Comparison of ENCODE assay signal across 21 cellular contexts in the genomic region with DNA sequence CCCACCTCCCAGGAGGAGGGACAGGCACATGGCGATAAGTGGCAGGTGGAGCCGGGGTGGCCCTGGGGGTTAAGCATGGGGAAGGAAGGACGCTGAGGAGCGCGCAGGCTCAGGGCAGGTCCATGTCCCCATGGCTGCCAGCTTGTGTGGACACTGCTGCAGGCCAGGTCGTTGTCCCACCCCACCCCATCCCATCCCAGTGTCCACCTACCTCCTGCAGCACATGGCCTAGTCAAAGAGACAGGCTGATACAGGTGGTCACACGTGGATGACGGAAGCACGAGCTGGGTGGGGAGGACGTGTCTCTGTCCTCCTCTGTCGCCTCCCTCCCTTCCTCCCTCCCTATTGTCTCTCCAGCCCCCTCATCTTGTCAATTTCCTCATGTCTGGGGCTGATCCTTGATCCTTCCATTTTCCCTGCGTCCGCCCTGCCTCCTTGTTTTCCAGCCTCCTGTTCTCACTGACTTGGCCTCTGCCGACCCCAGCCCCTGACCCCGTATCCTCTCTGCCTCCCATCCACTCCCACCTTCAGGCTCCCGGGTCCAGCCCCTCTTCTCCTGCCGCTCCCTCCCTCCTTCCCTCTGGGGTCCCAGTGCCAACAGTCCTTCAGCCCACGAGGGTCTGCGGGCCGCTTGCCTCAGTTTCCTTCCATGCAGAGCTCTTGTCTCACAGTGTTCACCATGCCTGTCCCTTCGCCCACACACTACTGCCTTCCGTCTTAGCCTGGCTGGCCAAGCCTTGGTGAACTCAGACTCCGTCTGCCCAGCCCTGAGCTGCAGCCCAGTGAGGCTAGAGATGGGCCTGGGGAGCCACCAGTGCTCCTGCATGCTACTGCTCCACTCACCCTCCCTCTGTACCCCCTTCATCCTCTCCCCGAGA. TPM values are rescaled to one million over a fixed set of nuclear protein-coding genes. Genes with fewer than 3 reads are reported as not detected.
A peak's percentile ranks its signal among the peaks of the same experiment; 100 is the strongest.
DNase-seq lines count a peak whose midpoint lies in the region; ATAC-seq and TF ChIP-seq lines count a peak whose summit lies in the region.
"Had no signal": no experiment of that assay in that cellular context is flagged by ENCODE, and none has a peak within 500 bp of the region (broad histone marks: within the 10 kb centered on the region; RNA-seq: fewer than 3 reads in every experiment).

No MANE protein-coding gene starts in this region.

- no peak for DNase-seq in activated CD4-positive, alpha-beta memory T cell treated with anti-CD3 and anti-CD28 coated beads for 36 hours
- DNase-seq in activated CD4-positive, alpha-beta memory T cell treated with anti-CD3 and anti-CD28 coated beads, Interleukin-2, amount 10 ng/mL, durations not matched to agents 7 days and 5 days, result no peak
- DNase-seq in activated naive CD4-positive, alpha-beta T cell treated with anti-CD3 and anti-CD28 coated beads, Interleukin-2, amount 50 U/mL, for 16 hours, result peak; percentile 6
- DNase-seq in right cardiac atrium, result peak in 2 of 3 donors; percentile 38
- DNase-seq in posterior vena cava (ENCODE audit: low spot score), result peak; percentile 65
- no peak for DNase-seq in DMS 273 treated with DMSO at 0.1 percent for 48 hours (lab: John Stamatoyannopoulos, UW)
- no peak for DNase-seq in GM13977 (ENCODE audit: low spot score)
- DNase-seq: activated CD4-positive, alpha-beta T cell treated with anti-CD3 and anti-CD28 coated beads for 36 hours; activated CD8-positive, alpha-beta memory T cell treated with anti-CD3 and anti-CD28 coated beads, Interleukin-2, amount 50 U/mL, for 4 hours; activated gamma-delta T cell; AML-193; NCI-H1105; NCI-H2107; NCI-H510A; stimulated activated CD4-positive, alpha-beta T cell treated with anti-CD3 and anti-CD28 coated beads, Interleukin-15, amount 100 ng/mL, for 24 hours had no signal

- 77% methylated on average over 23 of the region's 24 CpGs for WGBS in right cardiac atrium

- no peaks in the 10 kb centered on the region for H3K4me1 Mint-ChIP-seq in activated CD4-positive, alpha-beta memory T cell treated with anti-CD3 and anti-CD28 coated beads for 36 hours (ENCODE audit: low read depth)
- peaks cover 3% of the 10 kb centered on the region for H3K4me1 Mint-ChIP-seq in activated CD4-positive, alpha-beta memory T cell treated with anti-CD3 and anti-CD28 coated beads, Interleukin-2, amount 10 ng/mL, durations not matched to agents 7 days and 5 days
- H3K4me1 Mint-ChIP-seq: activated CD4-positive, alpha-beta T cell treated with anti-CD3 and anti-CD28 coated beads for 36 hours had no signal

- peak overlapping the region; percentile 33 for H3K27ac Mint-ChIP-seq in activated CD4-positive, alpha-beta memory T cell treated with anti-CD3 and anti-CD28 coated beads for 36 hours
- no peak overlapping the region for H3K27ac Mint-ChIP-seq in activated CD4-positive, alpha-beta memory T cell treated with anti-CD3 and anti-CD28 coated beads, Interleukin-2, amount 10 ng/mL, durations not matched to agents 7 days and 5 days
- H3K27ac Mint-ChIP-seq: activated CD4-positive, alpha-beta T cell treated with anti-CD3 and anti-CD28 coated beads for 36 hours; memory B cell had no signal

- ATAC-seq in right cardiac atrium (no peak), GM19035 (IDR thresholded peaks at IDR 0.05; ENCODE audit: unreplicated experiment) (no peak)
- ATAC-seq: activated CD4-positive, alpha-beta T cell treated with anti-CD3 and anti-CD28 coated beads for 36 hours; body of pancreas had no signal

- no peak overlapping the region for H3K4me3 Mint-ChIP-seq in activated CD4-positive, alpha-beta memory T cell treated with anti-CD3 and anti-CD28 coated beads for 36 hours
- H3K4me3 Mint-ChIP-seq in activated CD4-positive, alpha-beta memory T cell treated with anti-CD3 and anti-CD28 coated beads, Interleukin-2, amount 10 ng/mL, durations not matched to agents 7 days and 5 days, result no peak overlapping the region
- H3K4me3 Mint-ChIP-seq: activated CD4-positive, alpha-beta T cell treated with anti-CD3 and anti-CD28 coated beads for 36 hours; memory B cell had no signal

- H3K9me3 Mint-ChIP-seq in activated CD4-positive, alpha-beta memory T cell treated with anti-CD3 and anti-CD28 coated beads for 36 hours, result no peaks in the 10 kb centered on the region
- peaks cover 7% of the 10 kb centered on the region for H3K9me3 Mint-ChIP-seq in activated CD4-positive, alpha-beta memory T cell treated with anti-CD3 and anti-CD28 coated beads, Interleukin-2, amount 10 ng/mL, durations not matched to agents 7 days and 5 days
- H3K9me3 Mint-ChIP-seq: memory B cell had no signal

- POLR2A ChIA-PET in activated CD4-positive, alpha-beta memory T cell treated with anti-CD3 and anti-CD28 coated beads for 36 hours (lab: Charles Lee), result interaction anchor here (0.7 kb wide), 1 partner anchor 15 kb away, joined by 3 read pairs; no protein-coding TSS in a partner anchor
- POLR2A ChIA-PET in activated CD4-positive, alpha-beta memory T cell treated with anti-CD3 and anti-CD28 coated beads, Interleukin-2, amount 10 ng/mL, durations not matched to agents 7 days and 5 days (lab: Charles Lee), result no interaction called here

- in situ Hi-C loops in GM13977 (cut with MboI; ENCODE audit: low pct_unique_long_range_greater_than_20kb, low sequenced_read_pairs, unreplicated experiment), result no loop called here

- no peaks in the 10 kb centered on the region for H3K9me3 ChIP-seq in right cardiac atrium (ENCODE audit: control insufficient read depth, low read length)
- H3K9me3 ChIP-seq: body of pancreas had no signal

- peaks cover 32% of the 10 kb centered on the region for H3K36me3 Mint-ChIP-seq in activated CD4-positive, alpha-beta memory T cell treated with anti-CD3 and anti-CD28 coated beads for 36 hours
- H3K36me3 Mint-ChIP-seq in activated CD4-positive, alpha-beta memory T cell treated with anti-CD3 and anti-CD28 coated beads, Interleukin-2, amount 10 ng/mL, durations not matched to agents 7 days and 5 days (ENCODE audit: low read depth), result peaks cover 65% of the 10 kb centered on the region

- no peak overlapping the region for H3K27ac ChIP-seq in right cardiac atrium (ENCODE audit: low read length)
- H3K27ac ChIP-seq: 22Rv1, body of pancreas, coronary artery, hepatocyte had no signal

- H3K4me3 ChIP-seq in right cardiac atrium (ENCODE audit: low read length), result no peak overlapping the region
- H3K4me3 ChIP-seq: body of pancreas, coronary artery, hepatocyte had no signal

- no peaks in the 10 kb centered on the region for H3K27me3 Mint-ChIP-seq in activated CD4-positive, alpha-beta memory T cell treated with anti-CD3 and anti-CD28 coated beads for 36 hours
- H3K27me3 Mint-ChIP-seq in activated CD4-positive, alpha-beta memory T cell treated with anti-CD3 and anti-CD28 coated beads, Interleukin-2, amount 10 ng/mL, durations not matched to agents 7 days and 5 days, result no peaks in the 10 kb centered on the region
- H3K27me3 Mint-ChIP-seq: activated CD4-positive, alpha-beta T cell treated with anti-CD3 and anti-CD28 coated beads for 36 hours; memory B cell had no signal

- intact Hi-C loops in activated CD4-positive, alpha-beta memory T cell treated with anti-CD3 and anti-CD28 coated beads for 36 hours (cut with micrococcal nuclease), result no loop called here
- intact Hi-C loops in right cardiac atrium (cut with DNase I), result no loop called here
- intact Hi-C loops in posterior vena cava (cut with DNase I), result loop anchor here in 1 of 2 donors (5.0 kb wide), 1 partner anchor 799 kb away; no protein-coding TSS in a partner anchor

- CTCF ChIA-PET in activated CD4-positive, alpha-beta memory T cell treated with anti-CD3 and anti-CD28 coated beads for 36 hours (lab: Charles Lee), result no interaction called here
- CTCF ChIA-PET in activated CD4-positive, alpha-beta memory T cell treated with anti-CD3 and anti-CD28 coated beads, Interleukin-2, amount 10 ng/mL, durations not matched to agents 7 days and 5 days (lab: Charles Lee), result no interaction called here

- no peaks in the 10 kb centered on the region for H3K4me1 ChIP-seq in right cardiac atrium (ENCODE audit: control insufficient read depth, insufficient read depth, low read length)
- H3K4me1 ChIP-seq: body of pancreas had no signal

- TF ChIP-seq CTCF in GM13977 (IDR thresholded peaks at IDR 0.05; ENCODE audit: extremely low read depth, insufficient read depth, missing control alignments), result no peak

- no peaks in the 10 kb centered on the region for H3K27me3 ChIP-seq in right cardiac atrium (ENCODE audit: control insufficient read depth, insufficient read depth)
- H3K27me3 ChIP-seq: body of pancreas, hepatocyte had no signal

RNA-seq across cellular contexts. Expression of gene ADD1, which starts 15.5 kb away (rescaled TPM):
- total RNA-seq in activated CD4-positive, alpha-beta memory T cell treated with anti-CD3 and anti-CD28 coated beads for 36 hours, result 100 to 1,000 TPM; 212 TPM
- total RNA-seq in activated CD4-positive, alpha-beta memory T cell treated with anti-CD3 and anti-CD28 coated beads, Interleukin-2, amount 10 ng/mL, durations not matched to agents 7 days and 5 days, result 100 to 1,000 TPM; 266 to 277 TPM
- total RNA-seq in right cardiac atrium, result 100 to 1,000 TPM; 215 to 256 (median 236) TPM
- polyA plus RNA-seq in right cardiac atrium, result 207 TPM
- total RNA-seq in posterior vena cava, result 100 to 1,000 TPM; 297 to 327 TPM

RNA-seq across cellular contexts. Expression of gene SH3BP2, which starts 35.2 kb away (rescaled TPM):
- 10 to 100 TPM; 55.9 to 62.8 TPM for total RNA-seq in activated CD4-positive, alpha-beta memory T cell treated with anti-CD3 and anti-CD28 coated beads for 36 hours
- total RNA-seq in activated CD4-positive, alpha-beta memory T cell treated with anti-CD3 and anti-CD28 coated beads, Interleukin-2, amount 10 ng/mL, durations not matched to agents 7 days and 5 days, result 10 to 100 TPM; 77.0 to 80.3 TPM
- 10 to 100 TPM; 20.5 to 28.8 (median 26.3) TPM for total RNA-seq in right cardiac atrium
- polyA plus RNA-seq in right cardiac atrium, result 21.7 TPM
- total RNA-seq in posterior vena cava, result 10 to 100 TPM; 47.8 to 52.4 TPM

Comparison
In these comparisons a context has a peak if more than half of its experiments do, and no peak if none do; other contexts are left out.
1. DNase-seq: peak in activated naive CD4-positive, alpha-beta T cell treated with anti-CD3 and anti-CD28 coated beads, Interleukin-2, amount 50 U/mL, for 16 hours (single experiment), right cardiac atrium (2 of 3) and posterior vena cava (single experiment); none in activated CD4-positive, alpha-beta memory T cell treated with anti-CD3 and anti-CD28 coated beads for 36 hours (single experiment), activated CD4-positive, alpha-beta memory T cell treated with anti-CD3 and anti-CD28 coated beads, Interleukin-2, amount 10 ng/mL, durations not matched to agents 7 days and 5 days (single experiment), DMS 273 treated with DMSO at 0.1 percent for 48 hours (single experiment) and GM13977 (single experiment).